16 cellular contexts compared by ENCODE assay signal in genomic region chr3:193798097-193798496, GRCh38.
A peak's percentile ranks its signal among the peaks of the same experiment; 100 is the strongest.
DNase-seq lines count a peak whose midpoint lies in the region; ATAC-seq and TF ChIP-seq lines count a peak whose summit lies in the region.
"Had no signal": no experiment of that assay in that cellular context is flagged by ENCODE, and none has a peak within 500 bp of the region (broad histone marks: within the 10 kb centered on the region; RNA-seq: fewer than 3 reads in every experiment).

No MANE protein-coding gene starts in this region.

- H3K4me3 Mint-ChIP-seq in endodermal cell = no peak overlapping the region
- H3K4me3 Mint-ChIP-seq: CD4-positive, alpha-beta T cell; H9 had no signal

- intact Hi-C loops in heart left ventricle (cut with DNase I) = loop anchor here in 2 of 10 donors (5.0 kb wide), 2 partner anchors 54 to 64 kb away; no protein-coding TSS in a partner anchor
- intact Hi-C loops in cardiac septum (cut with DNase I) = no loop called here
- intact Hi-C loops in dorsolateral prefrontal cortex (cut with DNase I) = no loop called here

- no peaks in the 10 kb centered on the region for H4K20me1 ChIP-seq in BLaER1 treated with 17β-estradiol and CSF1 and Interleukin-3, amounts not matched to agents 10 nM and 100 nM

- H3K36me3 ChIP-seq in heart left ventricle = no peaks in the 10 kb centered on the region
- no peaks in the 10 kb centered on the region for H3K36me3 ChIP-seq in BLaER1 treated with 17β-estradiol and CSF1 and Interleukin-3, amounts not matched to agents 10 nM and 100 nM
- no peaks in the 10 kb centered on the region for H3K36me3 ChIP-seq in endodermal cell (ENCODE audit: control insufficient read depth, insufficient read depth, low read length)

- peaks cover 0 to 26% (median 8%) of the 10 kb centered on the region in 12 donors for H3K4me1 ChIP-seq in heart left ventricle
- H3K4me1 ChIP-seq in BLaER1 treated with 17β-estradiol and CSF1 and Interleukin-3, amounts not matched to agents 10 nM and 100 nM = peaks cover 0 to 17% (median 11%) of the 10 kb centered on the region in 10 experiments; a peak in 15 of 20 replicates
- no peaks in the 10 kb centered on the region for H3K4me1 ChIP-seq in endodermal cell (ENCODE audit: control insufficient read depth, insufficient read depth, low read length)

- H3K9me3 Mint-ChIP-seq in endodermal cell = no peaks in the 10 kb centered on the region
- H3K9me3 Mint-ChIP-seq: CD4-positive, alpha-beta T cell had no signal

- H3K27me3 Mint-ChIP-seq in endodermal cell (ENCODE audit: insufficient read depth) = peaks cover 2% of the 10 kb centered on the region
- H3K27me3 Mint-ChIP-seq: CD4-positive, alpha-beta T cell had no signal

- TF ChIP-seq POLR2A in heart left ventricle (IDR thresholded peaks at IDR 0.05) = no peak

- no peaks in the 10 kb centered on the region for H3K9me3 ChIP-seq in heart left ventricle
- no peaks in the 10 kb centered on the region for H3K9me3 ChIP-seq in BLaER1 treated with 17β-estradiol and CSF1 and Interleukin-3, amounts not matched to agents 10 nM and 100 nM (replicated peaks in 1 of 11)
- no peaks in the 10 kb centered on the region for H3K9me3 ChIP-seq in endodermal cell (ENCODE audit: control insufficient read depth, low read length)

- no peak overlapping the region for H3K27ac Mint-ChIP-seq in endodermal cell
- H3K27ac Mint-ChIP-seq: CD4-positive, alpha-beta T cell; H9 had no signal

- peak in 3 of 4 donors; percentile 10 to 71 (median 40) for ATAC-seq in heart left ventricle
- ATAC-seq: GM12878 had no signal

- DNase-seq in heart left ventricle (no peak), cardiac septum (ENCODE audit: low spot score) (no peak), endodermal cell (peak; percentile 13), renal cortical epithelial cell (ENCODE audit: low read depth) (peak; percentile 30), dorsolateral prefrontal cortex (no peak), GM03348 (ENCODE audit: low spot score) (no peak)
- DNase-seq: 8988T; C1 segment of cervical spinal cord; CD4-positive, alpha-beta T cell; DMS153; DMS79 treated with DMSO at 0.1 percent for 48 hours; GF-D8; H9; IMR-90 had no signal

- H3K4me3 ChIP-seq in heart left ventricle (no peak overlapping the region), endodermal cell (ENCODE audit: low read length) (no peak overlapping the region), dorsolateral prefrontal cortex (no peak overlapping the region)
- H3K4me3 ChIP-seq in BLaER1 treated with 17β-estradiol and CSF1 and Interleukin-3, amounts not matched to agents 10 nM and 100 nM = no peak overlapping the region
- H3K4me3 ChIP-seq: GM12878 had no signal

- H3K27me3 ChIP-seq in heart left ventricle (peaks cover 0 to 5% (median 0%) of the 10 kb centered on the region in 9 donors), endodermal cell (ENCODE audit: control insufficient read depth, insufficient read depth, low read length, poor library complexity, severe bottlenecking) (no peaks in the 10 kb centered on the region), dorsolateral prefrontal cortex (no peaks in the 10 kb centered on the region)
- no peaks in the 10 kb centered on the region for H3K27me3 ChIP-seq in BLaER1 treated with 17β-estradiol and CSF1 and Interleukin-3, amounts not matched to agents 10 nM and 100 nM

- WGBS in heart left ventricle, 4 donors = 54 to 76% (median 69%) methylated on average over 4 of the region's 4 CpGs
- WGBS in endodermal cell (ENCODE audit: insufficient coverage in 1 of 2, insufficient read length in 1 of 2), 2 experiments = 94% methylated on average over 4 of the region's 4 CpGs; no CpG with 5 or more reads in 1 of the 2 experiments

- H3K27ac ChIP-seq in heart left ventricle (no peak overlapping the region), endodermal cell (ENCODE audit: low read depth, low read length) (no peak overlapping the region), dorsolateral prefrontal cortex (no peak overlapping the region)
- H3K27ac ChIP-seq in BLaER1 treated with 17β-estradiol and CSF1 and Interleukin-3, amounts not matched to agents 10 nM and 100 nM = no peak overlapping the region

- H3K36me3 Mint-ChIP-seq in endodermal cell (ENCODE audit: low read depth) = no peaks in the 10 kb centered on the region

- TF ChIP-seq CTCF in heart left ventricle (IDR thresholded peaks at IDR 0.05) (no peak), endodermal cell (conservative IDR thresholded peaks at IDR 0.05) (no peak), dorsolateral prefrontal cortex (IDR thresholded peaks at IDR 0.05 in 54 of 56, conservative IDR thresholded peaks at IDR 0.05 in 2 of 56; ENCODE audit: low read depth in 1 of 56, partially characterized antibody in 56 of 56) (no peak)

- no peak overlapping the region for H3K9ac ChIP-seq in BLaER1 treated with 17β-estradiol and CSF1 and Interleukin-3, amounts not matched to agents 10 nM and 100 nM
- H3K9ac ChIP-seq in endodermal cell (ENCODE audit: extremely low read depth, low read length, poor library complexity, severe bottlenecking) = no peak overlapping the region

- H3K4me1 Mint-ChIP-seq in endodermal cell = peaks cover 20% of the 10 kb centered on the region

- H3K4me2 ChIP-seq in BLaER1 treated with 17β-estradiol and CSF1 and Interleukin-3, amounts not matched to agents 10 nM and 100 nM = peak overlapping the region in 8 of 11 experiments; percentile 18 to 36 (median 30); a peak in 8 of 22 replicates

Comparison
In these comparisons a context has a peak if more than half of its experiments do, and no peak if none do; other contexts are left out.
1. DNase-seq: peak in endodermal cell (single experiment) and renal cortical epithelial cell (single experiment); none in heart left ventricle (0 of 5), cardiac septum (single experiment), dorsolateral prefrontal cortex (0 of 10) and GM03348 (single experiment).